30 cellular contexts compared by ENCODE assay signal in the genomic region with DNA sequence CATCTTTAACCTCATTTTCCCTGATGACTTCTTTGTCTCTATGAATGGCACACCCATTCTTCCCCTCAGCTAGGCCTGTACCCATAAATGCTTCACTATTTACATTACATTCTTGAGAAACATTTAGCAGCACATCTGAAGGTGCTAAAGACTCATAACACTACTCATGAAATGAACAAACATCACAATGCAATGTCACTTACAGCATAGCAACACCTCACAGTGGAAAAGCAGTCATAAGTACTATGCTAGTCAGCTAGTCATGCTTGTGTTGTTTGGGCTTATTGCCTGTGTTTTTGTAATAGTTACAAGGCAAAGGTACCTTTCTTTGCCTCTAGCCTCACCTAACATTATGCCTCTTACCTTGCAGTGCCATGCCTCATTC.
DNase-seq lines count a peak whose midpoint lies in the region; ATAC-seq lines count a peak whose summit lies in the region.
"Had no signal": no experiment of that assay in that cellular context is flagged by ENCODE, and none has a peak within 500 bp of the region (broad histone marks: within the 10 kb centered on the region; RNA-seq: fewer than 3 reads in every experiment).

No MANE protein-coding gene starts in this region.

- no peak overlapping the region for H3K4me3 ChIP-seq in H7 (ENCODE audit: insufficient read depth, low read depth, low read length)
- H3K4me3 ChIP-seq: BLaER1, cardiac muscle cell, coronary artery, esophagus muscularis mucosa, right lobe of liver, SJCRH30, tibial artery had no signal

- peaks cover 13% of the 10 kb centered on the region for H3K4me1 Mint-ChIP-seq in activated T-cell treated with anti-CD3 and anti-CD28 coated beads, Interleukin-2, amount 50 U/mL, for 72 hours (ENCODE audit: low read depth)
- H3K4me1 Mint-ChIP-seq in natural killer cell treated with Interleukin-12 subunit alpha and Interleukin-12 subunit beta and Interleukin-15 and Interleukin-18, amount 100 ng/mL, for 72 hours (ENCODE audit: low read depth in 2 of 2), result peaks cover 13 to 17% of the 10 kb centered on the region in 2 donors
- H3K4me1 Mint-ChIP-seq: memory B cell had no signal

- no peaks in the 10 kb centered on the region for H3K9me3 Mint-ChIP-seq in activated T-cell treated with anti-CD3 and anti-CD28 coated beads, Interleukin-2, amount 50 U/mL, for 72 hours
- no peaks in the 10 kb centered on the region for H3K9me3 Mint-ChIP-seq in natural killer cell treated with Interleukin-12 subunit alpha and Interleukin-12 subunit beta and Interleukin-15 and Interleukin-18, amount 100 ng/mL, for 72 hours
- H3K9me3 Mint-ChIP-seq: memory B cell; stimulated activated naive CD8-positive, alpha-beta T cell treated with anti-CD3 and anti-CD28 coated beads, Interleukin-15, Interleukin-2, amounts not matched to agents 100 ng/mL and 50 ng/mL, for 24 hours had no signal

- H3K36me3 Mint-ChIP-seq in activated T-cell treated with anti-CD3 and anti-CD28 coated beads, Interleukin-2, amount 50 U/mL, for 72 hours (ENCODE audit: insufficient read depth in 2 of 2), result no peaks in the 10 kb centered on the region
- no peaks in the 10 kb centered on the region for H3K36me3 Mint-ChIP-seq in natural killer cell treated with Interleukin-12 subunit alpha and Interleukin-12 subunit beta and Interleukin-15 and Interleukin-18, amount 100 ng/mL, for 72 hours
- H3K36me3 Mint-ChIP-seq: memory B cell had no signal

- no peaks in the 10 kb centered on the region for H3K27me3 Mint-ChIP-seq in activated T-cell treated with anti-CD3 and anti-CD28 coated beads, Interleukin-2, amount 50 U/mL, for 72 hours (ENCODE audit: low read depth)
- no peaks in the 10 kb centered on the region for H3K27me3 Mint-ChIP-seq in natural killer cell treated with Interleukin-12 subunit alpha and Interleukin-12 subunit beta and Interleukin-15 and Interleukin-18, amount 100 ng/mL, for 72 hours
- H3K27me3 Mint-ChIP-seq: memory B cell; stimulated activated naive CD8-positive, alpha-beta T cell treated with anti-CD3 and anti-CD28 coated beads, Interleukin-15, Interleukin-2, amounts not matched to agents 100 ng/mL and 50 ng/mL, for 24 hours had no signal

- no peaks in the 10 kb centered on the region for H3K36me3 ChIP-seq in H7 (replicated peaks; ENCODE audit: control insufficient read depth, insufficient read depth, low read length)
- H3K36me3 ChIP-seq: BLaER1, cardiac muscle cell, esophagus muscularis mucosa, right lobe of liver, SJCRH30, tibial artery had no signal

- H3K27ac Mint-ChIP-seq in activated T-cell treated with anti-CD3 and anti-CD28 coated beads, Interleukin-2, amount 50 U/mL, for 72 hours, result peak overlapping the region; percentile 82
- H3K27ac Mint-ChIP-seq in natural killer cell treated with Interleukin-12 subunit alpha and Interleukin-12 subunit beta and Interleukin-15 and Interleukin-18, amount 100 ng/mL, for 72 hours, result peak overlapping the region; percentile 85 to 86
- H3K27ac Mint-ChIP-seq: memory B cell; stimulated activated naive CD8-positive, alpha-beta T cell treated with anti-CD3 and anti-CD28 coated beads, Interleukin-15, Interleukin-2, amounts not matched to agents 100 ng/mL and 50 ng/mL, for 24 hours had no signal

- peak overlapping the region in 1 of 2 donors; percentile 9 for H3K4me3 Mint-ChIP-seq in activated T-cell treated with anti-CD3 and anti-CD28 coated beads, Interleukin-2, amount 50 U/mL, for 72 hours
- peak overlapping the region; percentile 55 for H3K4me3 Mint-ChIP-seq in natural killer cell treated with Interleukin-12 subunit alpha and Interleukin-12 subunit beta and Interleukin-15 and Interleukin-18, amount 100 ng/mL, for 72 hours
- H3K4me3 Mint-ChIP-seq: memory B cell; stimulated activated naive CD8-positive, alpha-beta T cell treated with anti-CD3 and anti-CD28 coated beads, Interleukin-15, Interleukin-2, amounts not matched to agents 100 ng/mL and 50 ng/mL, for 24 hours had no signal

- peak; percentile 90 to 91 for ATAC-seq in activated T-cell treated with anti-CD3 and anti-CD28 coated beads, Interleukin-2, amount 50 U/mL, for 72 hours (replicated peaks in 1 of 2)
- ATAC-seq in GM19351 (IDR thresholded peaks at IDR 0.05; ENCODE audit: unreplicated experiment) (peak; percentile 71), HG02885 (IDR thresholded peaks at IDR 0.05; ENCODE audit: poor library complexity, unreplicated experiment) (peak; percentile 68)
- peak; percentile 92 to 93 for ATAC-seq in natural killer cell treated with Interleukin-12 subunit alpha and Interleukin-12 subunit beta and Interleukin-15 and Interleukin-18, amount 100 ng/mL, for 72 hours
- ATAC-seq: left colon, right lobe of liver had no signal

- DNase-seq in activated T-cell treated with anti-CD3 and anti-CD28 coated beads, Interleukin-2, amount 50 U/mL, for 72 hours, result peak; percentile 6 to 9
- no peak for DNase-seq in activated T-cell treated with anti-CD3 and anti-CD28 coated beads, Interleukin-2, amount 50 U/mL, for 1 hour
- no peak for DNase-seq in natural killer cell treated with Interleukin-12 subunit alpha and Interleukin-12 subunit beta and Interleukin-15 and Interleukin-18, amount 100 ng/mL, for 72 hours (ENCODE audit: low spot score)
- DNase-seq in H7 (no peak), NCI-H345 (lab: John Stamatoyannopoulos, UW) (no peak), NCI-H82 treated with DMSO at 0.1 percent for 48 hours (lab: John Stamatoyannopoulos, UW; ENCODE audit: unreplicated experiment) (no peak)
- DNase-seq: ACHN; activated CD4-positive, alpha-beta T cell treated with anti-CD3 and anti-CD28 coated beads for 48 hours; activated CD8-positive, alpha-beta memory T cell treated with anti-CD3 and anti-CD28 coated beads, Interleukin-2, amount 50 U/mL, for 48 hours; activated naive CD4-positive, alpha-beta T cell treated with anti-CD3 and anti-CD28 coated beads, Interleukin-2, amount 50 U/mL, for 16 hours; aorta; DMS79; foreskin melanocyte; GF-D8; left colon; MV-4-11; NCI-H524 treated with DMSO at 0.1 percent for 48 hours; right lobe of liver; SJCRH30; stimulated activated CD4-positive, alpha-beta T cell treated with anti-CD3 and anti-CD28 coated beads, Interleukin-12 subunit alpha, Interleukin-12 subunit beta, amount 100 ng/mL, for 4 hours; stimulated activated CD4-positive, alpha-beta T cell treated with anti-CD3 and anti-CD28 coated beads, Interleukin-4, amount 100 ng/mL, for 24 hours; tibial artery had no signal

- no peaks in the 10 kb centered on the region for H3K27me3 ChIP-seq in H7 (ENCODE audit: control insufficient read depth, insufficient read depth, low read length)
- H3K27me3 ChIP-seq: BLaER1, cardiac muscle cell, esophagus muscularis mucosa, right lobe of liver, SJCRH30, tibial artery had no signal

Comparison
In these comparisons a context has a peak if more than half of its experiments do, and no peak if none do; other contexts are left out.
1. DNase-seq: peak in activated T-cell treated with anti-CD3 and anti-CD28 coated beads, Interleukin-2, amount 50 U/mL, for 72 hours (2 of 2); none in activated T-cell treated with anti-CD3 and anti-CD28 coated beads, Interleukin-2, amount 50 U/mL, for 1 hour (single experiment), natural killer cell treated with Interleukin-12 subunit alpha and Interleukin-12 subunit beta and Interleukin-15 and Interleukin-18, amount 100 ng/mL, for 72 hours (single experiment), H7 (single experiment), NCI-H345 (single experiment) and NCI-H82 treated with DMSO at 0.1 percent for 48 hours (single experiment).
2. Peak in every context shown above with its lines, with median percentiles within 50 percentile points of each other: ATAC-seq.